8 cellular contexts compared by ENCODE assay signal in the genomic region with DNA sequence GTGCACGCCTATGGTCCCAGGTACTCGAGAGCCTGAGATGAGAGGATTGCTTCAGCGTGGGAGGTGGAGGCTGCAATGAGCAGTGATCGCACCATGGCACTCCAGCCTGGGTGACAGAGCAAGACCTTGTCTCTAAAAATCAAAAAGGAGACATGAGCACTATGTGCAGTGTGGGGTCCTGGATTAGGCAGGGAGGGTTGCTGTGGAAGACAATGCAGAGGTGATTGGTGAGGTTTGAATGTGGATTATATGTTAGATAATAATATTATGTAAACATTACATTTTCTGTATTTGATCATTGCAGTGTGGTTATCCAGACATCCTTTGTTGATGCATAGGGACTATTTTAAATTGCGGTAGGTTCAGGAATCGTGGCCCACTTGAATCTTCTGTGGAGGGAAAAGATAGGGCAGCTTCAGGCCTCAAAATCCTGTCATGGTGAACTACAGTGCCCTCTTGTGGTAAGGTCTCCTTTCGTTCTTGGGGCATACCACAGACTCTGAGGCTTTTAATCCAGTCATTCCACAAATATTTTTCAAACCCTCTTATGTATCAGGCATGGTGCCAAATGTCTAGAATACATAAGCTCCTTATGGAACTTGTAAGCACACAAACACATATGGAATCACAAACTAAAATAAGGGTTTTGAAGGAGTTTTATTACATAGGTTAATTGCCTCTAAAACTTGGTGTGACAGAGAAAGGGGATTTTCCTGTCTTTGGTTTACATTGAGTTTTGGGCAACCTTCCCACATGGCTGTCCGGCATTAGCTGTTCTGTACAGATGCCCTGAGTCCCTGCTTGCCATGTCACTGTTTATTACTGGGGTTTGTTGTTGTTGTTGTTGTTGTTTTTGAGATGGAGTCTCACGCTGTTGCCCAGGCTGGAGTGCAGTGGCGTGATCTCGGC. TPM values are rescaled to one million over a fixed set of nuclear protein-coding genes. Genes with fewer than 3 reads are reported as not detected.
DNase-seq lines count a peak whose midpoint lies in the region; ATAC-seq and TF ChIP-seq lines count a peak whose summit lies in the region.

No MANE protein-coding gene starts in this region.

- TF ChIP-seq CTCF in SU-DHL-6 (IDR thresholded peaks at IDR 0.05; ENCODE audit: insufficient read depth, low read length, poor library complexity, severe bottlenecking): peak; percentile 52
- peak; percentile 70 for TF ChIP-seq CTCF in astrocyte of the spinal cord (IDR thresholded peaks at IDR 0.05; ENCODE audit: low read depth, low read length)

- H2AFZ ChIP-seq in GM23248: no peak overlapping the region
- no peak overlapping the region for H2AFZ ChIP-seq in SU-DHL-6 (ENCODE audit: low read depth, low read length, severe bottlenecking)

- H3K9me2 ChIP-seq in GM23248 (ENCODE audit: insufficient read depth): no peaks in the 10 kb centered on the region
- H3K9me2 ChIP-seq in SU-DHL-6 (replicated peaks; ENCODE audit: insufficient read depth, low read length): no peaks in the 10 kb centered on the region

- no peak for ATAC-seq in GM18520 (IDR thresholded peaks at IDR 0.05; ENCODE audit: unreplicated experiment)

- in situ Hi-C loops in GM23248 (cut with MboI): loop anchor here (25.0 kb wide), 1 partner anchor 532 kb away; no protein-coding TSS in a partner anchor
- in situ Hi-C loops in astrocyte of the spinal cord (cut with HindIII; ENCODE audit: low sequenced_read_pairs): no loop called here

- 53 to 59% methylated on average over 11 of the region's 11 CpGs for WGBS in GM23248 (ENCODE audit: low coverage in 1 of 2, low lambda C conversion rate in 2 of 2, missing lambda C conversion rate in 2 of 2), 2 experiments

- H3K36me3 ChIP-seq in GM23248 (ENCODE audit: low read depth) (no peaks in the 10 kb centered on the region), SU-DHL-6 (ENCODE audit: low read length) (no peaks in the 10 kb centered on the region; the same call in 1 of the 2 replicates)

- H4K20me1 ChIP-seq in GM23248 (ENCODE audit: insufficient read depth): no peaks in the 10 kb centered on the region
- H4K20me1 ChIP-seq in SU-DHL-6 (ENCODE audit: low read depth, low read length): no peaks in the 10 kb centered on the region

- H3F3A ChIP-seq in GM23248 (ENCODE audit: insufficient read depth) (no peaks in the 10 kb centered on the region), SU-DHL-6 (ENCODE audit: insufficient read depth) (no peaks in the 10 kb centered on the region; the same call in 1 of the 2 replicates)

- H3K9ac ChIP-seq in GM23248 (no peak overlapping the region), SU-DHL-6 (ENCODE audit: low read length) (no peak overlapping the region)

- no peaks in the 10 kb centered on the region for H3K27me3 ChIP-seq in GM23248 (replicated peaks; ENCODE audit: insufficient read depth)
- no peaks in the 10 kb centered on the region for H3K27me3 ChIP-seq in SU-DHL-6 (ENCODE audit: low read length)

- H3K4me2 ChIP-seq in GM23248 (ENCODE audit: unreplicated experiment) (no peak overlapping the region), SU-DHL-6 (ENCODE audit: low read depth, low read length, poor library complexity, severe bottlenecking) (no peak overlapping the region)

- H3K9me3 ChIP-seq in GM23248 (ENCODE audit: low read depth) (no peaks in the 10 kb centered on the region), SU-DHL-6 (ENCODE audit: insufficient read depth, low read length) (no peaks in the 10 kb centered on the region)

- H3K79me2 ChIP-seq in GM23248 (ENCODE audit: insufficient read depth) (no peaks in the 10 kb centered on the region), SU-DHL-6 (ENCODE audit: insufficient read depth, low read length) (no peaks in the 10 kb centered on the region)

- DNase-seq in EH (ENCODE audit: low read depth): peak; percentile 92
- DNase-seq in GM23248: peak; percentile 88
- peak; percentile 42 for DNase-seq in NCI-H1092 (lab: John Stamatoyannopoulos, UW)
- peak; percentile 91 for DNase-seq in astrocyte of the spinal cord (ENCODE audit: low read depth, low spot score)
- DNase-seq in iPS DF 19.7 (ENCODE audit: low read depth, low spot score): peak; percentile 47
- DNase-seq in stimulated activated CD4-positive, alpha-beta T cell treated with anti-CD3 and anti-CD28 coated beads, Interleukin-15, amount 100 ng/mL, for 24 hours: peak; percentile 55

- H3K27ac ChIP-seq in GM23248: no peak overlapping the region
- no peak overlapping the region for H3K27ac ChIP-seq in SU-DHL-6 (ENCODE audit: low read depth, low read length)

- peaks cover 4% of the 10 kb centered on the region for H3K4me1 ChIP-seq in GM23248 (ENCODE audit: insufficient read depth)

- H3K4me3 ChIP-seq in GM23248 (no peak overlapping the region), SU-DHL-6 (ENCODE audit: insufficient read depth, low read length, poor library complexity, severe bottlenecking) (no peak overlapping the region), astrocyte of the spinal cord (ENCODE audit: low read depth, low read length) (no peak overlapping the region)

RNA-seq across cellular contexts. Expression of a gene that starts 37.7 kb away (rescaled TPM):
- total RNA-seq in GM23248 (2014; rRNA removed; shearing (Covaris generic)): 3.5 and 3.9 TPM in 2 replicates
- 2.4 TPM in 2 replicates for polyA plus RNA-seq in GM23248 (2016; fragmentation: Nextera tagmentation; extraction: Ambion mirVana)

Comparison
In these comparisons a context has a peak if more than half of its experiments do, and no peak if none do; other contexts are left out.
1. DNase-seq: peak in every context shown above with its lines; median percentile 92 in EH; 91 in astrocyte of the spinal cord; 88 in GM23248; 55 in stimulated activated CD4-positive, alpha-beta T cell treated with anti-CD3 and anti-CD28 coated beads, Interleukin-15, amount 100 ng/mL, for 24 hours; 47 in iPS DF 19.7; 42 in NCI-H1092.